14 cellular contexts compared by ENCODE assay signal in genomic region chr1:167718926-167719691, GRCh38. TPM values are rescaled to one million over a fixed set of nuclear protein-coding genes. Genes with fewer than 3 reads are reported as not detected.
DNase-seq lines count a peak whose midpoint lies in the region; ATAC-seq and TF ChIP-seq lines count a peak whose summit lies in the region.
"Had no signal": no experiment of that assay in that cellular context is flagged by ENCODE, and none has a peak within 500 bp of the region (broad histone marks: within the 10 kb centered on the region; RNA-seq: fewer than 3 reads in every experiment).

No MANE protein-coding gene starts in this region.

- peak overlapping the region; percentile 79 for H3K4me3 ChIP-seq in GM12865 (ENCODE audit: low read depth, low read length)
- H3K4me3 ChIP-seq: heart left ventricle, uterus had no signal

- H3K36me3 Mint-ChIP-seq in CD4-positive, alpha-beta T cell (ENCODE audit: low read depth), result peaks cover 25% of the 10 kb centered on the region
- peaks cover 6% of the 10 kb centered on the region for H3K36me3 Mint-ChIP-seq in activated CD4-positive, alpha-beta memory T cell treated with anti-CD3 and anti-CD28 coated beads, Interleukin-2, amount 10 ng/mL, durations not matched to agents 7 days and 5 days (ENCODE audit: low read depth)
- peaks cover 4% of the 10 kb centered on the region for H3K36me3 Mint-ChIP-seq in nephron (ENCODE audit: low read depth)

- CTCF ChIA-PET in CD4-positive, alpha-beta T cell (lab: Charles Lee), result no interaction called here
- CTCF ChIA-PET in activated CD4-positive, alpha-beta memory T cell treated with anti-CD3 and anti-CD28 coated beads, Interleukin-2, amount 10 ng/mL, durations not matched to agents 7 days and 5 days (lab: Charles Lee), result no interaction called here

- H3K4me3 Mint-ChIP-seq in CD4-positive, alpha-beta T cell, result peak overlapping the region; percentile 90
- H3K4me3 Mint-ChIP-seq in activated CD4-positive, alpha-beta memory T cell treated with anti-CD3 and anti-CD28 coated beads, Interleukin-2, amount 10 ng/mL, durations not matched to agents 7 days and 5 days, result peak overlapping the region; percentile 17
- peak overlapping the region; percentile 6 to 30 (median 28) for H3K4me3 Mint-ChIP-seq in nephron

- H3K27me3 Mint-ChIP-seq in CD4-positive, alpha-beta T cell, result peaks cover 13% of the 10 kb centered on the region
- peaks cover 2% of the 10 kb centered on the region for H3K27me3 Mint-ChIP-seq in activated CD4-positive, alpha-beta memory T cell treated with anti-CD3 and anti-CD28 coated beads, Interleukin-2, amount 10 ng/mL, durations not matched to agents 7 days and 5 days
- peaks cover 5% of the 10 kb centered on the region for H3K27me3 Mint-ChIP-seq in nephron (ENCODE audit: low read depth)

- intact Hi-C loops in CD4-positive, alpha-beta T cell (cut with DNase I, micrococcal nuclease), result loop anchor here in 1 of 2 experiments (5.0 to 10.0 kb wide), 5 partner anchors 83 to 1646 kb away; partner anchors contain the start of genes BLZF1, DCAF6, MPC2 and NME7

- no peak for TF ChIP-seq CTCF in CD4-positive, alpha-beta T cell (IDR thresholded peaks at IDR 0.05)
- TF ChIP-seq CTCF in GM12865 (IDR thresholded peaks at IDR 0.05; ENCODE audit: insufficient read depth, low read depth, low read length, missing control alignments), result no peak
- TF ChIP-seq CTCF in nephron (IDR thresholded peaks at IDR 0.05; ENCODE audit: unreplicated experiment in 3 of 3), result no peak

- H3K27me3 ChIP-seq in CD4-positive, alpha-beta T cell (ENCODE audit: control insufficient read depth, insufficient read depth, low read length), result no peaks in the 10 kb centered on the region
- H3K27me3 ChIP-seq: heart left ventricle, uterus had no signal

- H3K27ac Mint-ChIP-seq in CD4-positive, alpha-beta T cell, result peak overlapping the region; percentile 31
- H3K27ac Mint-ChIP-seq in activated CD4-positive, alpha-beta memory T cell treated with anti-CD3 and anti-CD28 coated beads, Interleukin-2, amount 10 ng/mL, durations not matched to agents 7 days and 5 days, result peak overlapping the region; percentile 38
- peak overlapping the region in 1 of 3 experiments; percentile 9 for H3K27ac Mint-ChIP-seq in nephron

- no peak overlapping the region for H3K27ac ChIP-seq in CD4-positive, alpha-beta T cell (ENCODE audit: low read depth, low read length)
- H3K27ac ChIP-seq: heart left ventricle, uterus had no signal

- no peaks in the 10 kb centered on the region for H3K9me3 ChIP-seq in CD4-positive, alpha-beta T cell (ENCODE audit: control insufficient read depth, low read length)
- H3K9me3 ChIP-seq: heart left ventricle, uterus had no signal

- no peak for DNase-seq in CD4-positive, alpha-beta T cell
- DNase-seq in GM12865 (ENCODE audit: low read depth) (no peak), T-helper 9 cell (no peak), superior temporal gyrus (ENCODE audit: extremely low spot score) (no peak), cortex of kidney (lab: John Stamatoyannopoulos, UW) (no peak)
- no peak for DNase-seq in activated CD4-positive, alpha-beta memory T cell treated with anti-CD3 and anti-CD28 coated beads, Interleukin-2, amount 10 ng/mL, durations not matched to agents 7 days and 5 days
- DNase-seq: GDM1, heart left ventricle, left cardiac atrium, NCI-H1930, NCI-H69, uterus had no signal

- POLR2A ChIA-PET in CD4-positive, alpha-beta T cell (lab: Charles Lee), result no interaction called here
- POLR2A ChIA-PET in activated CD4-positive, alpha-beta memory T cell treated with anti-CD3 and anti-CD28 coated beads, Interleukin-2, amount 10 ng/mL, durations not matched to agents 7 days and 5 days (lab: Charles Lee), result interaction anchor here (0.8 kb wide), 1 partner anchor 217 kb away, joined by 3 read pairs; the partner anchor contains the start of gene DCAF6

- H3K4me1 Mint-ChIP-seq in CD4-positive, alpha-beta T cell (ENCODE audit: low read depth), result peaks cover 69% of the 10 kb centered on the region
- peaks cover 64% of the 10 kb centered on the region for H3K4me1 Mint-ChIP-seq in activated CD4-positive, alpha-beta memory T cell treated with anti-CD3 and anti-CD28 coated beads, Interleukin-2, amount 10 ng/mL, durations not matched to agents 7 days and 5 days
- peaks cover 20% of the 10 kb centered on the region for H3K4me1 Mint-ChIP-seq in nephron

- H3K9me3 Mint-ChIP-seq in CD4-positive, alpha-beta T cell, result no peaks in the 10 kb centered on the region
- no peaks in the 10 kb centered on the region for H3K9me3 Mint-ChIP-seq in activated CD4-positive, alpha-beta memory T cell treated with anti-CD3 and anti-CD28 coated beads, Interleukin-2, amount 10 ng/mL, durations not matched to agents 7 days and 5 days
- no peaks in the 10 kb centered on the region for H3K9me3 Mint-ChIP-seq in nephron

- no peak for ATAC-seq in CD4-positive, alpha-beta T cell (ENCODE audit: poor library complexity)
- ATAC-seq: esophagus mucosa, heart left ventricle, left cardiac atrium had no signal

RNA-seq across cellular contexts. Expression of gene MPZL1, which starts 2.7 kb away (rescaled TPM):
- 1 to 10 TPM; 1.2 to 1.5 TPM for total RNA-seq in CD4-positive, alpha-beta T cell
- total RNA-seq in activated CD4-positive, alpha-beta memory T cell treated with anti-CD3 and anti-CD28 coated beads, Interleukin-2, amount 10 ng/mL, durations not matched to agents 7 days and 5 days, result 10 to 100 TPM; 17.4 to 19.0 TPM

Comparison
In these comparisons a context has a peak if more than half of its experiments do, and no peak if none do; other contexts are left out.
1. H3K4me3 Mint-ChIP-seq: peak in every context shown above with its lines; median percentile 90 in CD4-positive, alpha-beta T cell; 28 in nephron; 17 in activated CD4-positive, alpha-beta memory T cell treated with anti-CD3 and anti-CD28 coated beads, Interleukin-2, amount 10 ng/mL, durations not matched to agents 7 days and 5 days.
2. RNA of gene MPZL1, which starts 2.7 kb away (total RNA-seq): 17.4 to 19.0 TPM in activated CD4-positive, alpha-beta memory T cell treated with anti-CD3 and anti-CD28 coated beads, Interleukin-2, amount 10 ng/mL, durations not matched to agents 7 days and 5 days; 1.2 to 1.5 TPM in CD4-positive, alpha-beta T cell; every median in the first group is over 4 times any median in the second.